8 cellular contexts compared by ENCODE assay signal in the genomic region with DNA sequence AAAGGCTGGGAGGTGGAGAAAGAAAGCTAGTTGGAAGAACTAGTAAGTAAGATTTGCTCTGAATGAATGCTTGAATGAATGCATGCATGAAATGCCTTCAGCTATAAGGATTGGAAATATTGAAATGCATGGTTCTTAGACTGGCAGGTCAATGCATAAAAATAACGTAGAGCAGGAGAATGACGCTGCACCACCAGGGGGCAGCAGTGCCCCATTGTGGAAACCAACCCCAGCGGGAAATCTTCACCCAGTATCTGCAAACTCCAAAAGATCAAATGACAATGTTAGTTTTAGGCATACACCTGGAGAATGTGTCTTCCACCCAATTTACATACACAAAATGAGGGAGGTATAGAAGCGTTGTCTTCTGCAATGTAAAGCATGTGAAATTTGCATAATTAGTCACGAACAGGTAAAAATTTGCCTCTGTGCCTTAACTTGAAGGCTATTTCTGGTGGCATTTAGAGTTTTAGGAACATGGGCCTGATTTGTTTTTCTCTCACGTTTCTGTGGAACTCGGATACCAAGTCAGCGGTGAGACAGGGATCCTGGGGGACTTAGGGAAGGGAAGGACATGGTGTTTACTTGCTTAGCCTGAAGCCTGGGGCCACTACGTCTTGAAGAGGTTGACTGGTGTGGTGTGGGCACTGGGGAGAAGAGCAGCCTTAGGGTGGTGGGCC.
DNase-seq lines count a peak whose midpoint lies in the region; ATAC-seq and TF ChIP-seq lines count a peak whose summit lies in the region.

No MANE protein-coding gene starts in this region.

- peak; percentile 75 for ATAC-seq in GM19463 (IDR thresholded peaks at IDR 0.05; ENCODE audit: unreplicated experiment)

- intact Hi-C loops in tibial artery (cut with DNase I; ENCODE audit: low total_unique reads), result loop anchor here (5.0 to 10.0 kb wide), 2 partner anchors 263 to 730 kb away; no protein-coding TSS in a partner anchor

- peak overlapping the region; percentile 15; the same call in 1 of the 2 replicates for H3K27ac ChIP-seq in HUES64 (ENCODE audit: low read depth, low read length)
- no peak overlapping the region for H3K27ac ChIP-seq in tibial artery

- peaks cover 4% of the 10 kb centered on the region for H3K4me1 ChIP-seq in HUES64 (ENCODE audit: insufficient read depth, low read length)
- no peaks in the 10 kb centered on the region for H3K4me1 ChIP-seq in tibial artery

- H3K9me3 ChIP-seq in HUES64 (ENCODE audit: insufficient read depth, low read depth, low read length) (no peaks in the 10 kb centered on the region), tibial artery (no peaks in the 10 kb centered on the region)

- no peaks in the 10 kb centered on the region for H3K27me3 ChIP-seq in HUES64 (ENCODE audit: insufficient read depth, low read length)
- H3K27me3 ChIP-seq in tibial artery, result no peaks in the 10 kb centered on the region

- H3K4me3 ChIP-seq in HUES64 (ENCODE audit: low read length) (no peak overlapping the region), tibial artery (no peak overlapping the region)

- no peak overlapping the region for H3K9ac ChIP-seq in HUES64 (ENCODE audit: low read depth, low read length)

- DNase-seq in COLO829 (ENCODE audit: low spot score) (peak; percentile 88), OCI-M1 (lab: John Stamatoyannopoulos, UW) (peak; percentile 84), activated T-cell treated with anti-CD3 and anti-CD28 coated beads for 4 hours (peak; percentile 71), fibroblast of gingiva (ENCODE audit: low read depth) (peak; percentile 22), occipital lobe (lab: John Stamatoyannopoulos, UW) (peak; percentile 52), tibial artery (peak in 1 of 2 donors; percentile 56)

- TF ChIP-seq CTCF in tibial artery (IDR thresholded peaks at IDR 0.05), result peak; percentile 81 to 98

- H3K36me3 ChIP-seq in HUES64 (ENCODE audit: insufficient read depth, low read length), result no peaks in the 10 kb centered on the region
- peaks cover 0 to 2% (median 0%) of the 10 kb centered on the region in 3 donors for H3K36me3 ChIP-seq in tibial artery

- WGBS in HUES64, result 17% methylated on average over 9 of the region's 9 CpGs
